Comparison of ENCODE assay signal across 8 cellular contexts in genomic region chr6:42142118-42142835, GRCh38. TPM values are rescaled to one million over a fixed set of nuclear protein-coding genes. Genes with fewer than 3 reads are reported as not detected.
A peak's percentile ranks its signal among the peaks of the same experiment; 100 is the strongest.
DNase-seq lines count a peak whose midpoint lies in the region; ATAC-seq, FAIRE-seq and TF ChIP-seq lines count a peak whose summit lies in the region.

TSS of gene C6orf132 (minus strand) at chr6:42142620. CDS start at chr6:42142444, 176 bp downstream.

- TF ChIP-seq EP300 in gastroesophageal sphincter (IDR thresholded peaks at IDR 0.05) = no peak

- peaks cover 52% of the 10 kb centered on the region for H3K27me3 ChIP-seq in gastroesophageal sphincter
- no peaks in the 10 kb centered on the region for H3K27me3 ChIP-seq in pancreas

- TF ChIP-seq POLR2A in gastroesophageal sphincter (IDR thresholded peaks at IDR 0.05) = no peak

- no peak within 1 kb of the TSS for H3K27ac Mint-ChIP-seq in T-helper 17 cell

- intact Hi-C loops in pancreas (cut with DNase I) = no loop called here

- H3K4me3 Mint-ChIP-seq in T-helper 17 cell = peak within 1 kb of the TSS; percentile 63

- peak in 2 of 3 experiments; percentile 71 to 76 for DNase-seq in NCI-H1417 (lab: John Stamatoyannopoulos, UW)
- DNase-seq in NCI-H1417 treated with DMSO at 0.1 percent for 48 hours (lab: John Stamatoyannopoulos, UW) = no peak
- DNase-seq in T-helper 17 cell = no peak
- peak; percentile 84 to 94 (median 88) for DNase-seq in pancreas
- no peak for DNase-seq in NCI-H1092 treated with DMSO at 0.1 percent for 48 hours (lab: John Stamatoyannopoulos, UW)

- H3K36me3 ChIP-seq in gastroesophageal sphincter (no peaks in the 10 kb centered on the region), pancreas (no peaks in the 10 kb centered on the region)

- FAIRE-seq in pancreas (lab: Jason Lieb, UNC) = no peak

- 6% methylated on average over 6 of the region's 60 CpGs; no CpG with 5 or more reads in 1 of the 2 donors for WGBS in gastroesophageal sphincter (ENCODE audit: low coverage in 1 of 2), 2 donors
- WGBS in pancreas, 2 donors = 1% methylated on average over 46 to 60 of the region's 60 CpGs

- peak within 1 kb of the TSS; percentile 6 to 53 for H3K4me3 ChIP-seq in gastroesophageal sphincter
- peak within 1 kb of the TSS; percentile 59 to 72 (median 64) for H3K4me3 ChIP-seq in pancreas

- no peaks in the 10 kb centered on the region for H3K9me3 ChIP-seq in T-helper 17 cell (ENCODE audit: control insufficient read depth, low read length, poor library complexity, severe bottlenecking)
- H3K9me3 ChIP-seq in gastroesophageal sphincter = no peaks in the 10 kb centered on the region
- no peaks in the 10 kb centered on the region for H3K9me3 ChIP-seq in pancreas

- H3K4me1 Mint-ChIP-seq in T-helper 17 cell = peaks cover 2% of the 10 kb centered on the region

- TF ChIP-seq CTCF in gastroesophageal sphincter (IDR thresholded peaks at IDR 0.05) (no peak), pancreas (IDR thresholded peaks at IDR 0.05) (no peak)

- H3K4me1 ChIP-seq in gastroesophageal sphincter = peaks cover 0 to 14% (median 8%) of the 10 kb centered on the region in 3 donors
- peaks cover 9 to 28% (median 19%) of the 10 kb centered on the region in 3 donors for H3K4me1 ChIP-seq in pancreas

- no peak for ATAC-seq in T-helper 17 cell
- ATAC-seq in gastroesophageal sphincter = peak; percentile 61
- ATAC-seq in pancreas = peak; percentile 81 to 87 (median 84)
- no peak for ATAC-seq in GM18511 (IDR thresholded peaks at IDR 0.05; ENCODE audit: unreplicated experiment)
- ATAC-seq in HG03159 (IDR thresholded peaks at IDR 0.05; ENCODE audit: unreplicated experiment) = no peak

- H3K27ac ChIP-seq in gastroesophageal sphincter (peak within 1 kb of the TSS in 3 of 4 donors; percentile 53 to 70 (median 67)), pancreas (peak within 1 kb of the TSS; percentile 88 to 91 (median 90))

- peaks cover 43% of the 10 kb centered on the region for H3K27me3 Mint-ChIP-seq in T-helper 17 cell

- H3K36me3 Mint-ChIP-seq in T-helper 17 cell (ENCODE audit: low read depth) = peaks cover 6% of the 10 kb centered on the region

RNA-seq across cellular contexts. Expression of gene C6orf132, which starts in this region (rescaled TPM):
- total RNA-seq in T-helper 17 cell (not detected), gastroesophageal sphincter (10 to 100 TPM in 1 of 4 donors, 1 to 10 TPM in 2, under 1 TPM in 1; 0.93 to 12.1 (median 1.4) TPM), pancreas (10 to 100 TPM; 10.5 to 21.6 (median 15.6) TPM)
- polyA plus RNA-seq in pancreas = 10 to 100 TPM in 1 of 2 donors, 1 to 10 TPM in 1; 6.1 to 16.7 TPM

Comparison
In these comparisons a context has a peak if more than half of its experiments do, and no peak if none do; other contexts are left out.
1. DNase-seq: peak in NCI-H1417 (2 of 3) and pancreas (6 of 6); none in NCI-H1417 treated with DMSO at 0.1 percent for 48 hours (single experiment), T-helper 17 cell (0 of 3) and NCI-H1092 treated with DMSO at 0.1 percent for 48 hours (single experiment).
2. ATAC-seq: peak in gastroesophageal sphincter (single experiment) and pancreas (4 of 4); none in T-helper 17 cell (single experiment), GM18511 (single experiment) and HG03159 (single experiment).